In genomic region chrX:19375546-19375945, GRCh38 we compare ENCODE assay signal across 6 cellular contexts.
"Had no signal": no experiment of that assay in that cellular context is flagged by ENCODE, and none has a peak within 500 bp of the region (broad histone marks: within the 10 kb centered on the region; RNA-seq: fewer than 3 reads in every experiment).

No MANE protein-coding gene starts in this region.

- FAIRE-seq: H1, H54, HTR-8/SVneo had no signal

- DNase-seq: HFFc6, IMR-90 had no signal

- H3K9me3 Mint-ChIP-seq: GM23338, HFFc6 had no signal

- H3K27ac Mint-ChIP-seq: GM23338, HFFc6 had no signal

- H3K4me3 Mint-ChIP-seq: GM23338, HFFc6 had no signal
